19 cellular contexts compared by ENCODE assay signal in genomic region chr3:7075901-7076300, GRCh38.
DNase-seq lines count a peak whose midpoint lies in the region; TF ChIP-seq lines count a peak whose summit lies in the region.
"Had no signal": no experiment of that assay in that cellular context is flagged by ENCODE, and none has a peak within 500 bp of the region (broad histone marks: within the 10 kb centered on the region; RNA-seq: fewer than 3 reads in every experiment).

No MANE protein-coding gene starts in this region.

- H3K79me2 ChIP-seq in hepatocyte: no peaks in the 10 kb centered on the region

- H3K4me3 ChIP-seq in GM06990 (replicated peaks; ENCODE audit: low read depth, low read length): no peak overlapping the region
- H3K4me3 ChIP-seq in LNCaP clone FGC (ENCODE audit: low read depth, low read length): no peak overlapping the region
- no peak overlapping the region for H3K4me3 ChIP-seq in WERI-Rb-1 (ENCODE audit: low read depth, low read length)
- no peak overlapping the region for H3K4me3 ChIP-seq in hepatocyte
- H3K4me3 ChIP-seq in prostate gland: no peak overlapping the region
- H3K4me3 ChIP-seq: colonic mucosa, MG63, tibial nerve had no signal

- peak; percentile 45 for TF ChIP-seq CTCF in GM06990 (IDR thresholded peaks at IDR 0.05; ENCODE audit: insufficient read depth, low read length, poor library complexity, severe bottlenecking)
- peak; percentile 45 for TF ChIP-seq CTCF in LNCaP clone FGC (IDR thresholded peaks at IDR 0.05; ENCODE audit: control insufficient read depth, extremely low read depth, insufficient read depth)
- 0 out of 2 replicates have a peak, but pooled peaks have one; percentile 6 for TF ChIP-seq CTCF in WERI-Rb-1 (IDR thresholded peaks at IDR 0.05; ENCODE audit: low read depth, low read length)
- peak; percentile 24 for TF ChIP-seq CTCF in hepatocyte (IDR thresholded peaks at IDR 0.05; ENCODE audit: poor library complexity)
- TF ChIP-seq CTCF in prostate gland (IDR thresholded peaks at IDR 0.05): no peak

- H3K36me3 ChIP-seq in GM06990 (ENCODE audit: control insufficient read depth, insufficient read depth, low read length) (no peaks in the 10 kb centered on the region), WERI-Rb-1 (no peaks in the 10 kb centered on the region), hepatocyte (replicated peaks; ENCODE audit: insufficient read depth, low read depth) (no peaks in the 10 kb centered on the region), prostate gland (no peaks in the 10 kb centered on the region)
- H3K36me3 ChIP-seq: colonic mucosa, MG63, tibial nerve had no signal

- H3K9me2 ChIP-seq in hepatocyte (replicated peaks; ENCODE audit: insufficient read depth): no peaks in the 10 kb centered on the region

- no peaks in the 10 kb centered on the region for H4K20me1 ChIP-seq in hepatocyte (ENCODE audit: insufficient read depth, poor library complexity, severe bottlenecking)

- no peak overlapping the region for H2AFZ ChIP-seq in hepatocyte

- no peak overlapping the region for H3K4me2 ChIP-seq in hepatocyte

- H3K27ac ChIP-seq in WERI-Rb-1 (no peak overlapping the region), hepatocyte (no peak overlapping the region), prostate gland (no peak overlapping the region)
- H3K27ac ChIP-seq: colonic mucosa, tibial nerve had no signal

- H3K4me1 ChIP-seq in hepatocyte (ENCODE audit: insufficient read depth) (no peaks in the 10 kb centered on the region), prostate gland (replicated peaks) (no peaks in the 10 kb centered on the region)
- H3K4me1 ChIP-seq: Caco-2, colonic mucosa, tibial nerve had no signal

- 72% methylated on average over 1 of the region's 1 CpG for WGBS in hepatocyte (ENCODE audit: low lambda C conversion rate, missing lambda C conversion rate)
- WGBS in prostate gland: 66% methylated on average over 1 of the region's 1 CpG

- intact Hi-C loops in prostate gland (cut with DNase I): no loop called here

- no peak for DNase-seq in GM06990 (ENCODE audit: extremely low read depth, insufficient read length)
- no peak for DNase-seq in LNCaP clone FGC (ENCODE audit: low read depth)
- no peak for DNase-seq in WERI-Rb-1
- DNase-seq in hepatocyte (ENCODE audit: low spot score): no peak
- DNase-seq in amygdala (lab: John Stamatoyannopoulos, UW): no peak
- DNase-seq in NCI-H748 treated with DMSO at 0.1 percent for 48 hours (lab: John Stamatoyannopoulos, UW): no peak
- no peak for DNase-seq in prostate gland (ENCODE audit: low spot score)
- DNase-seq in COLO668 (lab: John Stamatoyannopoulos, UW; ENCODE audit: unreplicated experiment): no peak
- DNase-seq: activated CD4-positive, alpha-beta T cell treated with anti-CD3 and anti-CD28 coated beads, Interleukin-2, amount 50 U/mL, for 48 hours; activated naive CD4-positive, alpha-beta T cell treated with anti-CD3 and anti-CD28 coated beads, Interleukin-2, amount 50 U/mL, for 16 hours; Caco-2; colonic mucosa; EL; erythroblast; MG63; NCI-H187 treated with DMSO at 0.1 percent for 48 hours; NK-92 treated with Interleukin-12 subunit alpha and Interleukin-12 subunit beta, amount 100 ng/mL, for 24 hours; SHP77 had no signal

- no peaks in the 10 kb centered on the region for H3K27me3 ChIP-seq in GM06990 (replicated peaks; ENCODE audit: control insufficient read depth, insufficient read depth, low read length)
- no peaks in the 10 kb centered on the region for H3K27me3 ChIP-seq in WERI-Rb-1 (ENCODE audit: insufficient read depth, low read depth, severe bottlenecking)
- H3K27me3 ChIP-seq in hepatocyte: no peaks in the 10 kb centered on the region
- no peaks in the 10 kb centered on the region for H3K27me3 ChIP-seq in prostate gland (replicated peaks; ENCODE audit: insufficient read depth)
- H3K27me3 ChIP-seq: colonic mucosa, MG63, tibial nerve had no signal

- no peak for TF ChIP-seq POLR2A in prostate gland (IDR thresholded peaks at IDR 0.05)

- no peaks in the 10 kb centered on the region for H3K9me3 ChIP-seq in WERI-Rb-1 (ENCODE audit: severe bottlenecking)
- no peaks in the 10 kb centered on the region for H3K9me3 ChIP-seq in hepatocyte (ENCODE audit: low read depth)
- no peaks in the 10 kb centered on the region for H3K9me3 ChIP-seq in prostate gland
- H3K9me3 ChIP-seq: Caco-2, colonic mucosa, MG63, tibial nerve had no signal

Comparison
In these comparisons a context has a peak if more than half of its experiments do, and no peak if none do; other contexts are left out.
1. CTCF ChIP-seq: peak in GM06990 (single experiment), LNCaP clone FGC (single experiment), WERI-Rb-1 (single experiment) and hepatocyte (single experiment); none in prostate gland (0 of 4).